24 cellular contexts compared by ENCODE assay signal in the genomic region with DNA sequence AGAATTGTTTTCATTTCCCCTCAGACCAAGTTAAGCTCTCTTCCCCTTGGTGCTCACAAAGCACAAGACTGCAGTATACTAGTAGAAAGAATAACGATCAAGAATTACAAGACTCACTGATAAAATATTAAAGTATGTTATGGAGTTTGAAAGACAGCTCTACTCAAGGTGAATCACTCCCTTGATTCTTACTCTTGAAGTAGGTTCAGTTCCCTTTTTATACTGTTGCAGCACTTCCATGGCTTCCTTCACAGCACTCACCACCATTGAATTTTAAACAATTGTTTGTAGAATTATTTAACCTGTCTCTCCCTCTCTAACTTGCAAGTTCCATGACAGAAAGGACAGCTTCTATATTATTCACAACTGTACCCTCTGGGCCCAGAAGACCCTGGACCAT.
"Had no signal": no experiment of that assay in that cellular context is flagged by ENCODE, and none has a peak within 500 bp of the region (broad histone marks: within the 10 kb centered on the region; RNA-seq: fewer than 3 reads in every experiment).

No MANE protein-coding gene starts in this region.

- H3K36me3 ChIP-seq: colonic mucosa, esophagus squamous epithelium, gastrocnemius medialis, left lung, neutrophil, ovary, prostate gland, spleen, thoracic aorta, upper lobe of left lung had no signal

- H3K27me3 ChIP-seq: colonic mucosa, esophagus squamous epithelium, gastrocnemius medialis, left lung, neutrophil, ovary, spleen, upper lobe of left lung had no signal

- H3K4me1 Mint-ChIP-seq: endodermal cell, nephron had no signal

- ATAC-seq: activated T-helper 17 cell treated with anti-CD3 and anti-CD28 coated beads, Interleukin-2, amount 50 U/mL, for 72 hours; gastrocnemius medialis; left lung had no signal

- H3K4me1 ChIP-seq: colonic mucosa, esophagus squamous epithelium, gastrocnemius medialis, left lung, prostate gland, upper lobe of left lung had no signal

- H3K27me3 Mint-ChIP-seq: activated naive CD8-positive, alpha-beta T cell; activated T-helper 17 cell treated with anti-CD3 and anti-CD28 coated beads, Interleukin-2, amount 50 U/mL, for 72 hours had no signal

- H3K9me3 Mint-ChIP-seq: activated T-helper 17 cell treated with anti-CD3 and anti-CD28 coated beads, Interleukin-2, amount 50 U/mL, for 72 hours had no signal

- DNase-seq: activated CD4-positive, alpha-beta T cell treated with anti-CD3 and anti-CD28 coated beads for 48 hours; activated CD4-positive, CD25-positive, alpha-beta regulatory T cell; activated T-cell treated with anti-CD3 and anti-CD28 coated beads, Interleukin-2, amount 50 U/mL, for 1 hour; central memory CD4-positive, alpha-beta T cell; colonic mucosa; endodermal cell; esophagus squamous epithelium; gastrocnemius medialis; hippocampal formation; kidney glomerular epithelial cell; left lung; midbrain; ovary; spleen; stimulated activated CD4-positive, alpha-beta T cell treated with anti-CD3 and anti-CD28 coated beads, Interleukin-4, amount 100 ng/mL, for 1 hour; stimulated activated naive CD4-positive, alpha-beta T cell treated with Interleukin-2 at 50 U/mL for 16 hours; T-helper 1 cell; upper lobe of left lung had no signal

- H3K27ac Mint-ChIP-seq: activated naive CD8-positive, alpha-beta T cell; activated T-helper 17 cell treated with anti-CD3 and anti-CD28 coated beads, Interleukin-2, amount 50 U/mL, for 72 hours; endodermal cell; nephron had no signal

- H3K9me3 ChIP-seq: colonic mucosa, esophagus squamous epithelium, gastrocnemius medialis, left lung, neutrophil, ovary, prostate gland, spleen, thoracic aorta, upper lobe of left lung had no signal

- H3K36me3 Mint-ChIP-seq: activated naive CD8-positive, alpha-beta T cell had no signal

- H3K27ac ChIP-seq: colonic mucosa, esophagus squamous epithelium, gastrocnemius medialis, left lung, neutrophil, ovary, prostate gland, spleen, thoracic aorta, upper lobe of left lung had no signal

- H3K4me3 ChIP-seq: colonic mucosa, esophagus squamous epithelium, gastrocnemius medialis, left lung, ovary, prostate gland, spleen, thoracic aorta, upper lobe of left lung had no signal

- H3K4me3 Mint-ChIP-seq: activated naive CD8-positive, alpha-beta T cell; activated T-helper 17 cell treated with anti-CD3 and anti-CD28 coated beads, Interleukin-2, amount 50 U/mL, for 72 hours; endodermal cell; nephron had no signal
